In genomic region chr1:15405106-15405850, GRCh38 we compare ENCODE assay signal across 24 cellular contexts. TPM values are rescaled to one million over a fixed set of nuclear protein-coding genes. Genes with fewer than 3 reads are reported as not detected.
"Had no signal": no experiment of that assay in that cellular context is flagged by ENCODE, and none has a peak within 500 bp of the region (broad histone marks: within the 10 kb centered on the region; RNA-seq: fewer than 3 reads in every experiment).

No MANE protein-coding gene starts in this region.

- ATAC-seq: activated CD8-positive, alpha-beta memory T cell treated with anti-CD3 and anti-CD28 coated beads, Interleukin-2, amount 10 ng/mL, durations not matched to agents 7 days and 5 days; activated CD8-positive, alpha-beta T cell treated with anti-CD3 and anti-CD28 coated beads for 36 hours; activated naive CD8-positive, alpha-beta T cell treated with anti-CD3 and anti-CD28 coated beads, Interleukin-2, amount 50 U/mL, for 24 hours; heart right ventricle; left lobe of liver; lower lobe of right lung; naive thymus-derived CD8-positive, alpha-beta T cell; pancreas; sciatic nerve; stimulated activated naive B cell treated with anti-CD40 and anti-IgM and Interleukin-4, amounts not matched to agents 10 μg/mL and 1 μg/mL and 100 μg/mL, for 72 hours; upper lobe of right lung had no signal

- H3K9me3 ChIP-seq: lower lobe of right lung, pancreas, thoracic aorta, upper lobe of right lung had no signal

- DNase-seq: activated CD4-positive, alpha-beta T cell treated with anti-CD3 and anti-CD28 coated beads, Interleukin-2, amount 10 ng/mL, durations not matched to agents 7 days and 5 days; activated CD4-positive, CD25-positive, alpha-beta regulatory T cell treated with anti-CD3 and anti-CD28 coated beads, Interleukin-2, amount 50 U/mL, for 72 hours; activated CD8-positive, alpha-beta memory T cell treated with anti-CD3 and anti-CD28 coated beads, Interleukin-2, amount 10 ng/mL, durations not matched to agents 7 days and 5 days; activated CD8-positive, alpha-beta T cell treated with anti-CD3 and anti-CD28 coated beads for 36 hours; activated effector memory CD4-positive, alpha-beta T cell treated with Interleukin-2 at 50 U/mL for 16 hours; activated naive CD4-positive, alpha-beta T cell treated with anti-CD3 and anti-CD28 coated beads for 36 hours; activated naive CD8-positive, alpha-beta T cell treated with anti-CD3 and anti-CD28 coated beads, Interleukin-2, amount 50 U/mL, for 24 hours; heart right ventricle; lower lobe of right lung; naive thymus-derived CD8-positive, alpha-beta T cell; pancreas; small intestine; stimulated activated CD4-positive, alpha-beta T cell treated with anti-CD3 and anti-CD28 coated beads, Interleukin-2, amount 100 ng/mL, for 24 hours; stimulated activated naive B cell treated with anti-CD40 and anti-IgM and Interleukin-4, amounts not matched to agents 10 μg/mL and 1 μg/mL and 100 μg/mL, for 72 hours; upper lobe of right lung; WERI-Rb-1 had no signal

- H3K27me3 ChIP-seq: heart right ventricle, pancreas, upper lobe of right lung had no signal

- H3K36me3 Mint-ChIP-seq: activated CD8-positive, alpha-beta memory T cell treated with anti-CD3 and anti-CD28 coated beads, Interleukin-2, amount 10 ng/mL, durations not matched to agents 7 days and 5 days; stimulated activated naive B cell treated with anti-CD40 and anti-IgM and Interleukin-4, amounts not matched to agents 10 μg/mL and 1 μg/mL and 100 μg/mL, for 72 hours had no signal

- H3K27ac Mint-ChIP-seq: activated CD4-positive, alpha-beta T cell treated with anti-CD3 and anti-CD28 coated beads, Interleukin-2, amount 10 ng/mL, durations not matched to agents 7 days and 5 days; activated CD8-positive, alpha-beta memory T cell treated with anti-CD3 and anti-CD28 coated beads, Interleukin-2, amount 10 ng/mL, durations not matched to agents 7 days and 5 days; activated CD8-positive, alpha-beta T cell treated with anti-CD3 and anti-CD28 coated beads for 36 hours; activated naive CD4-positive, alpha-beta T cell treated with anti-CD3 and anti-CD28 coated beads for 36 hours; activated naive CD8-positive, alpha-beta T cell treated with anti-CD3 and anti-CD28 coated beads, Interleukin-2, amount 50 U/mL, for 24 hours; stimulated activated naive B cell treated with anti-CD40 and anti-IgM and Interleukin-4, amounts not matched to agents 10 μg/mL and 1 μg/mL and 100 μg/mL, for 72 hours had no signal

- H3K27ac ChIP-seq: heart right ventricle, lower lobe of right lung, pancreas, SK-N-MC, thoracic aorta, upper lobe of right lung, WERI-Rb-1 had no signal

- H3K36me3 ChIP-seq: heart right ventricle, lower lobe of right lung, pancreas, thoracic aorta, upper lobe of right lung, WERI-Rb-1 had no signal

- H3K4me1 ChIP-seq: pancreas, upper lobe of right lung had no signal

- H3K9me3 Mint-ChIP-seq: activated CD4-positive, alpha-beta T cell treated with anti-CD3 and anti-CD28 coated beads, Interleukin-2, amount 10 ng/mL, durations not matched to agents 7 days and 5 days; activated CD8-positive, alpha-beta T cell treated with anti-CD3 and anti-CD28 coated beads for 36 hours; activated naive CD8-positive, alpha-beta T cell treated with anti-CD3 and anti-CD28 coated beads, Interleukin-2, amount 50 U/mL, for 24 hours; stimulated activated naive B cell treated with anti-CD40 and anti-IgM and Interleukin-4, amounts not matched to agents 10 μg/mL and 1 μg/mL and 100 μg/mL, for 72 hours had no signal

- H3K4me3 ChIP-seq: heart right ventricle, lower lobe of right lung, pancreas, SK-N-MC, thoracic aorta, upper lobe of right lung had no signal

- H3K4me3 Mint-ChIP-seq: activated CD4-positive, alpha-beta T cell treated with anti-CD3 and anti-CD28 coated beads, Interleukin-2, amount 10 ng/mL, durations not matched to agents 7 days and 5 days; activated CD8-positive, alpha-beta memory T cell treated with anti-CD3 and anti-CD28 coated beads, Interleukin-2, amount 10 ng/mL, durations not matched to agents 7 days and 5 days; activated CD8-positive, alpha-beta T cell treated with anti-CD3 and anti-CD28 coated beads for 36 hours; activated naive CD4-positive, alpha-beta T cell treated with anti-CD3 and anti-CD28 coated beads for 36 hours; activated naive CD8-positive, alpha-beta T cell treated with anti-CD3 and anti-CD28 coated beads, Interleukin-2, amount 50 U/mL, for 24 hours; stimulated activated naive B cell treated with anti-CD40 and anti-IgM and Interleukin-4, amounts not matched to agents 10 μg/mL and 1 μg/mL and 100 μg/mL, for 72 hours had no signal

RNA-seq across cellular contexts. Expression of gene CTRC, which starts 33.0 kb away (rescaled TPM):
- total RNA-seq: activated CD8-positive, alpha-beta T cell treated with anti-CD3 and anti-CD28 coated beads for 36 hours; activated naive CD4-positive, alpha-beta T cell treated with anti-CD3 and anti-CD28 coated beads for 36 hours; chondrocyte; epithelial cell of proximal tubule; fibroblast of villous mesenchyme; kidney epithelial cell; lower lobe of right lung had no signal

RNA-seq across cellular contexts. Expression of gene CELA2A, which starts 51.3 kb away (rescaled TPM):
- total RNA-seq: activated CD4-positive, alpha-beta T cell treated with anti-CD3 and anti-CD28 coated beads, Interleukin-2, amount 10 ng/mL, durations not matched to agents 7 days and 5 days; activated CD8-positive, alpha-beta memory T cell treated with anti-CD3 and anti-CD28 coated beads, Interleukin-2, amount 10 ng/mL, durations not matched to agents 7 days and 5 days; activated CD8-positive, alpha-beta T cell treated with anti-CD3 and anti-CD28 coated beads for 36 hours; activated naive CD4-positive, alpha-beta T cell treated with anti-CD3 and anti-CD28 coated beads for 36 hours; chondrocyte; epithelial cell of proximal tubule; fibroblast of villous mesenchyme; kidney epithelial cell; lower lobe of right lung; naive thymus-derived CD8-positive, alpha-beta T cell; thoracic aorta; upper lobe of right lung had no signal
- polyA plus RNA-seq: naive thymus-derived CD8-positive, alpha-beta T cell had no signal
